Comparison of ENCODE assay signal across 1 cellular context in genomic region chr21:37622755-37623543, GRCh38.
TF ChIP-seq lines count a peak whose summit lies in the region.

No MANE protein-coding gene starts in this region.

TF ChIP-seq in WTC11, 78 proteins besides CTCF, POLR2A, EP300 and RAD21 (continued from another document):
- TF ChIP-seq, protein P1, sequence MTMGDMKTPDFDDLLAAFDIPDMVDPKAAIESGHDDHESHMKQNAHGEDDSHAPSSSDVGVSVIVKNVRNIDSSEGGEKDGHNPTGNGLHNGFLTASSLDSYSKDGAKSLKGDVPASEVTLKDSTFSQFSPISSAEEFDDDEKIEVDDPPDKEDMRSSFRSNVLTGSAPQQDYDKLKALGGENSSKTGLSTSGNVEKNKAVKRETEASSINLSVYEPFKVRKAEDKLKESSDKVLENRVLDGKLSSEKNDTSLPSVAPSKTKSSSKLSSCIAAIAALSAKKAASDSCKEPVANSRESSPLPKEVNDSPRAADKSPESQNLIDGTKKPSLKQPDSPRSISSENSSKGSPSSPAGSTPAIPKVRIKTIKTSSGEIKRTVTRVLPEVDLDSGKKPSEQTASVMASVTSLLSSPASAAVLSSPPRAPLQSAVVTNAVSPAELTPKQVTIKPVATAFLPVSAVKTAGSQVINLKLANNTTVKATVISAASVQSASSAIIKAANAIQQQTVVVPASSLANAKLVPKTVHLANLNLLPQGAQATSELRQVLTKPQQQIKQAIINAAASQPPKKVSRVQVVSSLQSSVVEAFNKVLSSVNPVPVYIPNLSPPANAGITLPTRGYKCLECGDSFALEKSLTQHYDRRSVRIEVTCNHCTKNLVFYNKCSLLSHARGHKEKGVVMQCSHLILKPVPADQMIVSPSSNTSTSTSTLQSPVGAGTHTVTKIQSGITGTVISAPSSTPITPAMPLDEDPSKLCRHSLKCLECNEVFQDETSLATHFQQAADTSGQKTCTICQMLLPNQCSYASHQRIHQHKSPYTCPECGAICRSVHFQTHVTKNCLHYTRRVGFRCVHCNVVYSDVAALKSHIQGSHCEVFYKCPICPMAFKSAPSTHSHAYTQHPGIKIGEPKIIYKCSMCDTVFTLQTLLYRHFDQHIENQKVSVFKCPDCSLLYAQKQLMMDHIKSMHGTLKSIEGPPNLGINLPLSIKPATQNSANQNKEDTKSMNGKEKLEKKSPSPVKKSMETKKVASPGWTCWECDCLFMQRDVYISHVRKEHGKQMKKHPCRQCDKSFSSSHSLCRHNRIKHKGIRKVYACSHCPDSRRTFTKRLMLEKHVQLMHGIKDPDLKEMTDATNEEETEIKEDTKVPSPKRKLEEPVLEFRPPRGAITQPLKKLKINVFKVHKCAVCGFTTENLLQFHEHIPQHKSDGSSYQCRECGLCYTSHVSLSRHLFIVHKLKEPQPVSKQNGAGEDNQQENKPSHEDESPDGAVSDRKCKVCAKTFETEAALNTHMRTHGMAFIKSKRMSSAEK (CRISPR knock-in tag; IDR thresholded peaks at IDR 0.05; ENCODE audit: borderline replicate concordance), result no peak
- TF ChIP-seq USF2 (CRISPR knock-in tag; IDR thresholded peaks at IDR 0.05) (no peak), FOXK1 (CRISPR knock-in tag; IDR thresholded peaks at IDR 0.05) (no peak), ZBTB21 (CRISPR knock-in tag; IDR thresholded peaks at IDR 0.05; ENCODE audit: borderline replicate concordance) (no peak), MYBL2 (CRISPR knock-in tag; IDR thresholded peaks at IDR 0.05) (no peak), ATF3 (CRISPR knock-in tag; conservative IDR thresholded peaks at IDR 0.05) (no peak), ZNF425 (CRISPR knock-in tag; conservative IDR thresholded peaks at IDR 0.05) (no peak), NFATC4 (CRISPR knock-in tag; IDR thresholded peaks at IDR 0.05) (no peak), ZNF396 (CRISPR knock-in tag; IDR thresholded peaks at IDR 0.05; ENCODE audit: borderline replicate concordance) (no peak), ATF2 (CRISPR knock-in tag; IDR thresholded peaks at IDR 0.05; ENCODE audit: borderline replicate concordance, low read depth) (no peak), GABPB1 (CRISPR knock-in tag; IDR thresholded peaks at IDR 0.05) (no peak)
